9 cellular contexts compared by ENCODE assay signal in the genomic region with DNA sequence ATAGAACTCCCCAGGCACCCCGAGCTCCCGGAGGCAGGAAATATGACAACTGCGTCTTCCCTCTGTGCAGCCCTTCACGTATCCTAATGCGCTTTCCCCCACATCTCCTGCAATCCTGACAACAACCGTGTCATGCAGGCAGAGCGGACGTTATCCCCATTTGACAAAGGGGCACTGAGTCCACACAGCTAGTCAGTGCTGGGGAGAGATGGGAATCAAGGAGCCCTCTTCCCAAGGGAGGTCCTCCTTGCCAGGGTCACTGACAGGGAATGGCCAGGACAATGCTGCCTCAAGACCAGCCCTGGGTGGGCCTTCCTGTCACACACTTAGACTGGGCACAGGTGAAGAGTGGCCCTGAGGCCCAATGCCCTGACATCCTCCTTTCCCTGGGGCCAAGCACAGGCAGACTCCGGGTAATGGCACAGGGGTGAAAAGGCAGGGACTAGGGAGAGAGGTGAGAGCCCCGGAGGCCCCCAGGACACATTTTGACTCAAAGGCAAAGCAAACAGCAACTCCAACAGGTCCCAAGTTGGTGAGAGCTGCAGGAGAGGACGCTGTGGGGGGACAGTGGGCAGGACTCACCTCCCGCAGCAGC. TPM values are rescaled to one million over a fixed set of nuclear protein-coding genes. Genes with fewer than 3 reads are reported as not detected.
DNase-seq lines count a peak whose midpoint lies in the region; ATAC-seq, FAIRE-seq and TF ChIP-seq lines count a peak whose summit lies in the region.
"Had no signal": no experiment of that assay in that cellular context is flagged by ENCODE, and none has a peak within 500 bp of the region (broad histone marks: within the 10 kb centered on the region; RNA-seq: fewer than 3 reads in every experiment).

No MANE protein-coding gene starts in this region.

- no peaks in the 10 kb centered on the region for H3K27me3 ChIP-seq in astrocyte (ENCODE audit: insufficient read depth, low read length)
- H3K27me3 ChIP-seq: body of pancreas had no signal

- H3K36me3 Mint-ChIP-seq in activated naive CD4-positive, alpha-beta T cell treated with anti-CD3 and anti-CD28 coated beads, Interleukin-2, amount 10 ng/mL, durations not matched to agents 7 days and 5 days: peaks cover 24% of the 10 kb centered on the region
- peaks cover 2% of the 10 kb centered on the region for H3K36me3 Mint-ChIP-seq in astrocyte (ENCODE audit: low read depth, unreplicated experiment)
- H3K36me3 Mint-ChIP-seq in naive B cell: no peaks in the 10 kb centered on the region
- H3K36me3 Mint-ChIP-seq in type B pancreatic cell: peaks cover 7% of the 10 kb centered on the region

- H2AFZ ChIP-seq in astrocyte (ENCODE audit: low read depth, low read length): no peak overlapping the region

- H3K9me3 ChIP-seq in astrocyte (ENCODE audit: insufficient read depth, low read depth, low read length): no peaks in the 10 kb centered on the region
- H3K9me3 ChIP-seq: body of pancreas had no signal

- H3K4me2 ChIP-seq in astrocyte (ENCODE audit: low read length): peak overlapping the region; percentile 19

- ATAC-seq in naive B cell (ENCODE audit: low read depth in 2 of 2): no peak
- ATAC-seq: body of pancreas had no signal

- H3K4me1 ChIP-seq in astrocyte (ENCODE audit: insufficient read depth, low read length): peaks cover 11% of the 10 kb centered on the region

- H3K36me3 ChIP-seq in astrocyte (ENCODE audit: insufficient read depth, low read length): no peaks in the 10 kb centered on the region

- peaks cover 8% of the 10 kb centered on the region for H3K79me2 ChIP-seq in astrocyte (ENCODE audit: insufficient read depth, low read length)

- CTCF ChIA-PET in activated naive CD4-positive, alpha-beta T cell treated with anti-CD3 and anti-CD28 coated beads, Interleukin-2, amount 10 ng/mL, durations not matched to agents 7 days and 5 days (lab: Charles Lee): interaction anchor here (1.0 kb wide), 1 partner anchor 508 kb away, joined by 3 read pairs; no protein-coding TSS in a partner anchor

- DNase-seq in activated naive CD4-positive, alpha-beta T cell treated with anti-CD3 and anti-CD28 coated beads, Interleukin-2, amount 10 ng/mL, durations not matched to agents 7 days and 5 days: no peak
- no peak for DNase-seq in activated naive CD4-positive, alpha-beta T cell treated with Interleukin-2 at 50 U/mL for 16 hours
- DNase-seq in astrocyte (ENCODE audit: low read depth): no peak
- DNase-seq in naive B cell: no peak
- no peak for DNase-seq in type B pancreatic cell (ENCODE audit: extremely low spot score, unreplicated experiment)
- no peak for DNase-seq in 8988T
- no peak for DNase-seq in NCI-H345 (lab: John Stamatoyannopoulos, UW)
- DNase-seq in NCI-H2196 (lab: John Stamatoyannopoulos, UW; ENCODE audit: unreplicated experiment): no peak
- DNase-seq: body of pancreas had no signal

- H3K4me3 ChIP-seq in astrocyte (ENCODE audit: insufficient read depth, low read depth, low read length): no peak overlapping the region
- H3K4me3 ChIP-seq: body of pancreas had no signal

- H3K27ac Mint-ChIP-seq in activated naive CD4-positive, alpha-beta T cell treated with anti-CD3 and anti-CD28 coated beads, Interleukin-2, amount 10 ng/mL, durations not matched to agents 7 days and 5 days: no peak overlapping the region
- H3K27ac Mint-ChIP-seq in astrocyte (ENCODE audit: unreplicated experiment) (peak overlapping the region; percentile 1), naive B cell (peak overlapping the region in 1 of 6 donors; percentile 49), type B pancreatic cell (no peak overlapping the region)

- no peak for FAIRE-seq in astrocyte (lab: Jason Lieb, UNC)

- H3K4me3 Mint-ChIP-seq in activated naive CD4-positive, alpha-beta T cell treated with anti-CD3 and anti-CD28 coated beads, Interleukin-2, amount 10 ng/mL, durations not matched to agents 7 days and 5 days: peak overlapping the region; percentile 98
- no peak overlapping the region for H3K4me3 Mint-ChIP-seq in astrocyte (ENCODE audit: unreplicated experiment)
- H3K4me3 Mint-ChIP-seq in naive B cell: peak overlapping the region; percentile 51 to 90 (median 78)
- peak overlapping the region; percentile 90 for H3K4me3 Mint-ChIP-seq in type B pancreatic cell

- H3K4me1 Mint-ChIP-seq in activated naive CD4-positive, alpha-beta T cell treated with anti-CD3 and anti-CD28 coated beads, Interleukin-2, amount 10 ng/mL, durations not matched to agents 7 days and 5 days: peaks cover 38% of the 10 kb centered on the region
- H3K4me1 Mint-ChIP-seq in astrocyte (ENCODE audit: low read depth, unreplicated experiment) (peaks cover 5% of the 10 kb centered on the region), naive B cell (peaks cover 11 to 15% (median 13%) of the 10 kb centered on the region in 3 donors), type B pancreatic cell (ENCODE audit: unreplicated experiment) (peaks cover 20% of the 10 kb centered on the region)

- H3K27ac ChIP-seq in astrocyte (ENCODE audit: low read depth, low read length): no peak overlapping the region
- H3K27ac ChIP-seq: body of pancreas had no signal

- no peak overlapping the region for H3K9ac ChIP-seq in astrocyte (ENCODE audit: low read length)

- peaks cover 30% of the 10 kb centered on the region for H4K20me1 ChIP-seq in astrocyte (ENCODE audit: insufficient read depth, low read length)

- TF ChIP-seq CTCF in astrocyte (IDR thresholded peaks at IDR 0.05; ENCODE audit: insufficient read depth, low read depth, low read length): no peak
- TF ChIP-seq CTCF in type B pancreatic cell (conservative IDR thresholded peaks at IDR 0.05): no peak

- H3K27me3 Mint-ChIP-seq in activated naive CD4-positive, alpha-beta T cell treated with anti-CD3 and anti-CD28 coated beads, Interleukin-2, amount 10 ng/mL, durations not matched to agents 7 days and 5 days: peaks cover 12% of the 10 kb centered on the region
- H3K27me3 Mint-ChIP-seq in astrocyte (ENCODE audit: low read depth, unreplicated experiment) (peaks cover 4% of the 10 kb centered on the region), naive B cell (peaks cover 0 to 5% (median 0%) of the 10 kb centered on the region in 3 donors), type B pancreatic cell (peaks cover 9% of the 10 kb centered on the region)

- H3K9me3 Mint-ChIP-seq in activated naive CD4-positive, alpha-beta T cell treated with anti-CD3 and anti-CD28 coated beads, Interleukin-2, amount 10 ng/mL, durations not matched to agents 7 days and 5 days: no peaks in the 10 kb centered on the region
- H3K9me3 Mint-ChIP-seq in astrocyte (ENCODE audit: unreplicated experiment): no peaks in the 10 kb centered on the region
- H3K9me3 Mint-ChIP-seq in naive B cell: no peaks in the 10 kb centered on the region
- no peaks in the 10 kb centered on the region for H3K9me3 Mint-ChIP-seq in type B pancreatic cell

RNA-seq across cellular contexts. Expression of a gene that starts 2.2 kb away (rescaled TPM):
- 12.5 and 20.5 TPM in 2 replicates for total RNA-seq in astrocyte
- polyA plus RNA-seq in naive B cell (ENCODE audit: low read depth in 6 of 6): 10 to 100 TPM; 13.3 to 29.8 (median 20.7) TPM
- 22.1 and 46.2 TPM in 2 replicates for total RNA-seq in type B pancreatic cell (ENCODE audit: low replicate concordance)

RNA-seq across cellular contexts. Expression of a gene that starts 53.9 kb away (rescaled TPM):
- 3.1 and 3.5 TPM in 2 replicates for total RNA-seq in astrocyte
- 1 to 10 TPM in 5 of 6 donors, not detected in 1; 5.0 to 8.0 (median 5.3) TPM for polyA plus RNA-seq in naive B cell (ENCODE audit: low read depth in 6 of 6)
- total RNA-seq in type B pancreatic cell (ENCODE audit: low replicate concordance): 7.5 and 9.1 TPM in 2 replicates
